20 cellular contexts compared by ENCODE assay signal in genomic region chr4:136793848-136794247, GRCh38.
"Had no signal": no experiment of that assay in that cellular context is flagged by ENCODE, and none has a peak within 500 bp of the region (broad histone marks: within the 10 kb centered on the region; RNA-seq: fewer than 3 reads in every experiment).

No MANE protein-coding gene starts in this region.

- H3K27me3 ChIP-seq: esophagus squamous epithelium, right atrium auricular region, stomach, testis, tibial artery had no signal

- H3K4me1 ChIP-seq: esophagus squamous epithelium, lower lobe of right lung, prostate gland, right atrium auricular region, stomach, testis, tibial artery had no signal

- H3K9me3 Mint-ChIP-seq: nephron progenitor cell had no signal

- H3K27ac Mint-ChIP-seq: effector memory CD8-positive, alpha-beta T cell; naive thymus-derived CD8-positive, alpha-beta T cell; nephron progenitor cell; stimulated activated effector memory CD8-positive, alpha-beta T cell treated with anti-CD3 and anti-CD28 coated beads, Interleukin-12 subunit alpha, Interleukin-12 subunit beta, amount 100 ng/mL, for 72 hours; type B pancreatic cell had no signal

- H3K9me3 ChIP-seq: esophagus squamous epithelium, lower lobe of right lung, prostate gland, right atrium auricular region, stomach, testis, tibial artery had no signal

- H3K4me3 Mint-ChIP-seq: effector memory CD8-positive, alpha-beta T cell; naive thymus-derived CD8-positive, alpha-beta T cell; nephron progenitor cell; stimulated activated effector memory CD8-positive, alpha-beta T cell treated with anti-CD3 and anti-CD28 coated beads, Interleukin-12 subunit alpha, Interleukin-12 subunit beta, amount 100 ng/mL, for 72 hours; type B pancreatic cell had no signal

- H3K27me3 Mint-ChIP-seq: effector memory CD8-positive, alpha-beta T cell; naive thymus-derived CD8-positive, alpha-beta T cell had no signal

- H3K4me3 ChIP-seq: esophagus squamous epithelium, lower lobe of right lung, prostate gland, right atrium auricular region, stomach, testis, tibial artery had no signal

- H3K36me3 Mint-ChIP-seq: naive thymus-derived CD8-positive, alpha-beta T cell; stimulated activated effector memory CD8-positive, alpha-beta T cell treated with anti-CD3 and anti-CD28 coated beads, Interleukin-12 subunit alpha, Interleukin-12 subunit beta, amount 100 ng/mL, for 72 hours; type B pancreatic cell had no signal

- DNase-seq: cortex of kidney; effector memory CD8-positive, alpha-beta T cell; erythroblast; esophagus squamous epithelium; left ventricle myocardium superior; lower lobe of right lung; naive thymus-derived CD8-positive, alpha-beta T cell; nephron progenitor cell; nucleus accumbens; stimulated activated CD4-positive, alpha-beta T cell treated with anti-CD3 and anti-CD28 coated beads, Interleukin-2, amount 100 ng/mL, for 24 hours; stimulated activated CD4-positive, alpha-beta T cell treated with anti-CD3 and anti-CD28 coated beads, Interleukin-4, amount 100 ng/mL, for 24 hours; stimulated activated naive CD4-positive, alpha-beta T cell treated with Interleukin-2 at 50 U/mL for 16 hours; stomach; testis; tibial artery had no signal

- H3K36me3 ChIP-seq: esophagus squamous epithelium, lower lobe of right lung, prostate gland, right atrium auricular region, stomach, tibial artery had no signal

- H3K27ac ChIP-seq: esophagus squamous epithelium, lower lobe of right lung, prostate gland, right atrium auricular region, stomach, testis, tibial artery had no signal

- ATAC-seq: effector memory CD8-positive, alpha-beta T cell; left ventricle myocardium superior; lower lobe of right lung; naive thymus-derived CD8-positive, alpha-beta T cell; sciatic nerve; stimulated activated effector memory CD8-positive, alpha-beta T cell treated with anti-CD3 and anti-CD28 coated beads, Interleukin-12 subunit alpha, Interleukin-12 subunit beta, amount 100 ng/mL, for 72 hours had no signal

- H3K4me1 Mint-ChIP-seq: naive thymus-derived CD8-positive, alpha-beta T cell; nephron progenitor cell; stimulated activated effector memory CD8-positive, alpha-beta T cell treated with anti-CD3 and anti-CD28 coated beads, Interleukin-12 subunit alpha, Interleukin-12 subunit beta, amount 100 ng/mL, for 72 hours had no signal
